ENCODE assay signal across 16 cellular contexts in genomic region chrX:19212037-19212436, GRCh38.
"Had no signal": no experiment of that assay in that cellular context is flagged by ENCODE, and none has a peak within 500 bp of the region (broad histone marks: within the 10 kb centered on the region; RNA-seq: fewer than 3 reads in every experiment).

No MANE protein-coding gene starts in this region.

- H3K4me3 Mint-ChIP-seq: activated CD4-positive, alpha-beta memory T cell treated with anti-CD3 and anti-CD28 coated beads, Interleukin-2, amount 10 ng/mL, durations not matched to agents 7 days and 5 days; activated naive CD8-positive, alpha-beta T cell; activated T-cell treated with anti-CD3 and anti-CD28 coated beads, Interleukin-2, amount 50 U/mL, for 72 hours; memory B cell; naive thymus-derived CD8-positive, alpha-beta T cell; stimulated activated memory B cell treated with anti-CD40 and anti-IgM and Interleukin-4, amounts not matched to agents 10 μg/mL and 1 μg/mL and 100 μg/mL, for 72 hours had no signal

- H3K9me3 ChIP-seq: left ventricle myocardium inferior had no signal

- H3K36me3 Mint-ChIP-seq: activated naive CD8-positive, alpha-beta T cell; memory B cell; naive thymus-derived CD8-positive, alpha-beta T cell; stimulated activated memory B cell treated with anti-CD40 and anti-IgM and Interleukin-4, amounts not matched to agents 10 μg/mL and 1 μg/mL and 100 μg/mL, for 72 hours had no signal

- H3K4me1 Mint-ChIP-seq: memory B cell; stimulated activated memory B cell treated with anti-CD40 and anti-IgM and Interleukin-4, amounts not matched to agents 10 μg/mL and 1 μg/mL and 100 μg/mL, for 72 hours had no signal

- H3K27me3 Mint-ChIP-seq: activated naive CD8-positive, alpha-beta T cell; memory B cell; stimulated activated memory B cell treated with anti-CD40 and anti-IgM and Interleukin-4, amounts not matched to agents 10 μg/mL and 1 μg/mL and 100 μg/mL, for 72 hours had no signal

- H3K4me1 ChIP-seq: left ventricle myocardium inferior had no signal

- H3K36me3 ChIP-seq: left ventricle myocardium inferior, WERI-Rb-1 had no signal

- H3K27ac ChIP-seq: left ventricle myocardium inferior, WERI-Rb-1 had no signal

- H3K27ac Mint-ChIP-seq: activated CD4-positive, alpha-beta memory T cell treated with anti-CD3 and anti-CD28 coated beads, Interleukin-2, amount 10 ng/mL, durations not matched to agents 7 days and 5 days; activated naive CD8-positive, alpha-beta T cell; activated T-cell treated with anti-CD3 and anti-CD28 coated beads, Interleukin-2, amount 50 U/mL, for 72 hours; memory B cell; stimulated activated memory B cell treated with anti-CD40 and anti-IgM and Interleukin-4, amounts not matched to agents 10 μg/mL and 1 μg/mL and 100 μg/mL, for 72 hours had no signal

- ATAC-seq: activated T-cell treated with anti-CD3 and anti-CD28 coated beads, Interleukin-2, amount 50 U/mL, for 72 hours; esophagus mucosa; naive thymus-derived CD8-positive, alpha-beta T cell; stimulated activated memory B cell treated with anti-CD40 and anti-IgM and Interleukin-4, amounts not matched to agents 10 μg/mL and 1 μg/mL and 100 μg/mL, for 72 hours had no signal

- H3K9me3 Mint-ChIP-seq: activated CD4-positive, alpha-beta memory T cell treated with anti-CD3 and anti-CD28 coated beads, Interleukin-2, amount 10 ng/mL, durations not matched to agents 7 days and 5 days; activated T-cell treated with anti-CD3 and anti-CD28 coated beads, Interleukin-2, amount 50 U/mL, for 72 hours; memory B cell; stimulated activated memory B cell treated with anti-CD40 and anti-IgM and Interleukin-4, amounts not matched to agents 10 μg/mL and 1 μg/mL and 100 μg/mL, for 72 hours had no signal

- H3K4me3 ChIP-seq: left ventricle myocardium inferior had no signal

- DNase-seq: activated CD4-positive, alpha-beta memory T cell treated with anti-CD3 and anti-CD28 coated beads, Interleukin-2, amount 10 ng/mL, durations not matched to agents 7 days and 5 days; activated CD8-positive, alpha-beta memory T cell treated with anti-CD3 and anti-CD28 coated beads, Interleukin-2, amount 50 U/mL, for 48 hours; activated gamma-delta T cell; activated T-cell treated with anti-CD3 and anti-CD28 coated beads, Interleukin-2, amount 50 U/mL, for 72 hours; amniotic stem cell; hypothalamus; left ventricle myocardium inferior; naive thymus-derived CD8-positive, alpha-beta T cell; nucleus accumbens; posterior cingulate gyrus; retina; WERI-Rb-1 had no signal
